ENCODE assay signal across 15 cellular contexts in the genomic region with DNA sequence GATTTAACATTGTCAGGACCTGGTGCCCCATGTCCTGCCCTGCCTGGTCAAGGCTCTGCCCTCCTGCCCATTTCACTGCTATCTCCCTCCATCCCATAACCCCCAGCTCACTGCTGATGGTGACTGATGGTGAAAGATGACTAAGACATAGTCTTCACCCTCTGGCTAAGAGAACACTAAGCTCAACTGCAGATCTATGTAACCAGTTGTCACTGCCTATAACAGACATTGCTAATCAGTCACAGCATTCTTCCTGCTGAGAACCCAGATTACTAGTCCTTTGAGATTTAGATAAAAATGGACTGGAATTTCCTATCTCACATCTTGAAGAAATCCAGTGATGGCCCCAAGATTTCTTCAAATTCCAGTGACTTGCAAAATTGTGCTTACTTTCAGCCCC. TPM values are rescaled to one million over a fixed set of nuclear protein-coding genes. Genes with fewer than 3 reads are reported as not detected.
DNase-seq lines count a peak whose midpoint lies in the region; ATAC-seq and TF ChIP-seq lines count a peak whose summit lies in the region.
"Had no signal": no experiment of that assay in that cellular context is flagged by ENCODE, and none has a peak within 500 bp of the region (broad histone marks: within the 10 kb centered on the region; RNA-seq: fewer than 3 reads in every experiment).

No MANE protein-coding gene starts in this region.

- H3K4me3 Mint-ChIP-seq in MCF 10A (ENCODE audit: unreplicated experiment) (no peak overlapping the region), endodermal cell (no peak overlapping the region)

- H3K9me3 Mint-ChIP-seq in MCF 10A (ENCODE audit: unreplicated experiment) (no peaks in the 10 kb centered on the region), endodermal cell (no peaks in the 10 kb centered on the region)

- peaks cover 9% of the 10 kb centered on the region for H3K4me1 Mint-ChIP-seq in MCF 10A (ENCODE audit: insufficient read depth, unreplicated experiment)
- H3K4me1 Mint-ChIP-seq in endodermal cell: peaks cover 39% of the 10 kb centered on the region

- H3K79me2 ChIP-seq in mammary epithelial cell (ENCODE audit: insufficient read depth, low read length): no peaks in the 10 kb centered on the region

- no peaks in the 10 kb centered on the region for H4K20me1 ChIP-seq in mammary epithelial cell (ENCODE audit: insufficient read depth, low read length)

- H3K9ac ChIP-seq in mammary epithelial cell (ENCODE audit: insufficient read depth, low read length): no peak overlapping the region
- no peak overlapping the region for H3K9ac ChIP-seq in endodermal cell (ENCODE audit: extremely low read depth, low read length, poor library complexity, severe bottlenecking)

- no peak for TF ChIP-seq CTCF in mammary epithelial cell (conservative IDR thresholded peaks at IDR 0.05 in 1 of 2, IDR thresholded peaks at IDR 0.05 in 1 of 2; ENCODE audit: extremely low read depth in 1 of 2, insufficient read depth in 1 of 2, low read depth in 1 of 2, low read length in 2 of 2)
- TF ChIP-seq CTCF in MCF 10A (IDR thresholded peaks at IDR 0.05; ENCODE audit: unreplicated experiment): no peak
- no peak for TF ChIP-seq CTCF in endodermal cell (conservative IDR thresholded peaks at IDR 0.05)
- no peak for TF ChIP-seq CTCF in vagina (IDR thresholded peaks at IDR 0.05)

- H3K4me3 ChIP-seq in mammary epithelial cell (replicated peaks in 1 of 3; ENCODE audit: insufficient read depth in 1 of 3, low read depth in 2 of 3, low read length in 3 of 3) (no peak overlapping the region), SJCRH30 (no peak overlapping the region), endodermal cell (ENCODE audit: low read length) (no peak overlapping the region), vagina (no peak overlapping the region)

- no TSS peak for BruUV-seq in mammary epithelial cell (replicated peaks; lab: Mats Ljungman, UMichigan)
- no TSS peak for BruUV-seq in MCF 10A (replicated peaks; lab: Mats Ljungman, UMichigan)

- H3K36me3 Mint-ChIP-seq in MCF 10A (ENCODE audit: insufficient read depth, unreplicated experiment): no peaks in the 10 kb centered on the region
- H3K36me3 Mint-ChIP-seq in endodermal cell (ENCODE audit: low read depth): no peaks in the 10 kb centered on the region

- H3K27me3 ChIP-seq in mammary epithelial cell (ENCODE audit: insufficient read depth, low read length) (no peaks in the 10 kb centered on the region), SJCRH30 (no peaks in the 10 kb centered on the region), endodermal cell (ENCODE audit: control insufficient read depth, insufficient read depth, low read length, poor library complexity, severe bottlenecking) (peaks cover 17% of the 10 kb centered on the region), vagina (no peaks in the 10 kb centered on the region)

- dilution Hi-C loops in mammary epithelial cell (cut with HindIII; ENCODE audit: low sequenced_read_pairs): no loop called here

- H3K27ac Mint-ChIP-seq in MCF 10A (ENCODE audit: low read depth, unreplicated experiment) (no peak overlapping the region), endodermal cell (no peak overlapping the region)

- TF ChIP-seq POLR2A in vagina (IDR thresholded peaks at IDR 0.05): no peak

- H3K36me3 ChIP-seq in mammary epithelial cell (ENCODE audit: insufficient read depth, low read length): no peaks in the 10 kb centered on the region
- no peaks in the 10 kb centered on the region for H3K36me3 ChIP-seq in SJCRH30
- H3K36me3 ChIP-seq in endodermal cell (ENCODE audit: control insufficient read depth, insufficient read depth, low read length): no peaks in the 10 kb centered on the region
- H3K36me3 ChIP-seq in vagina: no peaks in the 10 kb centered on the region

- no peak overlapping the region for H2AFZ ChIP-seq in mammary epithelial cell (ENCODE audit: low read depth, low read length)

- DNase-seq in mammary epithelial cell: peak; percentile 29
- no peak for DNase-seq in MCF 10A (ENCODE audit: unreplicated experiment)
- DNase-seq in SJCRH30: peak; percentile 45 to 75
- DNase-seq in endodermal cell: peak; percentile 34
- peak; percentile 6 for DNase-seq in posterior vena cava (ENCODE audit: low spot score)
- DNase-seq in NCI-H2196 (lab: John Stamatoyannopoulos, UW; ENCODE audit: unreplicated experiment): no peak
- no peak for DNase-seq in vagina (ENCODE audit: extremely low spot score in 2 of 2)
- DNase-seq: 8988T, GF-D8, NCI-H1048, NCI-H146, Right ventricle myocardium superior had no signal

- CTCF ChIA-PET in mammary epithelial cell (lab: Charles Lee; ENCODE audit: low non-redundant PET): no interaction called here
- CTCF ChIA-PET in MCF 10A (lab: Yijun Ruan, JAX): interaction anchor here (1.2 to 1.3 kb wide), 2 partner anchors 47 to 121 kb away, joined by 3 read pairs; no protein-coding TSS in a partner anchor

- H3K4me2 ChIP-seq in mammary epithelial cell (ENCODE audit: insufficient read depth, low read depth, low read length): no peak overlapping the region

- in situ Hi-C loops in mammary epithelial cell (cut with MboI; ENCODE audit: low sequenced_read_pairs in 2 of 2): no loop called here

- POLR2A ChIA-PET in MCF 10A (lab: Yijun Ruan, JAX): interaction anchor here (2.0 kb wide), 1 partner anchor 26 kb away, joined by 7 read pairs; no protein-coding TSS in a partner anchor

- H3K9me3 ChIP-seq in mammary epithelial cell (replicated peaks; ENCODE audit: insufficient read depth, low read length) (no peaks in the 10 kb centered on the region), SJCRH30 (replicated peaks) (no peaks in the 10 kb centered on the region), endodermal cell (ENCODE audit: control insufficient read depth, low read length) (no peaks in the 10 kb centered on the region), vagina (no peaks in the 10 kb centered on the region)

- H3K4me1 ChIP-seq in mammary epithelial cell (ENCODE audit: insufficient read depth, low read length) (peaks cover 12% of the 10 kb centered on the region), SJCRH30 (peaks cover 33% of the 10 kb centered on the region), endodermal cell (ENCODE audit: control insufficient read depth, insufficient read depth, low read length) (peaks cover 33% of the 10 kb centered on the region), vagina (no peaks in the 10 kb centered on the region)

- intact Hi-C loops in mammary epithelial cell (cut with micrococcal nuclease) (no loop called here), MCF 10A (cut with micrococcal nuclease) (no loop called here), posterior vena cava (cut with DNase I) (no loop called here), vagina (cut with DNase I) (no loop called here)

- no peak for ATAC-seq in GM18498 (IDR thresholded peaks at IDR 0.05; ENCODE audit: unreplicated experiment)
- ATAC-seq: SK-N-SH treated with all-trans-retinoic acid at 6 μM for 48 hours had no signal

- H3K27me3 Mint-ChIP-seq in MCF 10A (ENCODE audit: insufficient read depth, unreplicated experiment) (peaks cover 20% of the 10 kb centered on the region), endodermal cell (ENCODE audit: insufficient read depth) (peaks cover 32% of the 10 kb centered on the region)

- H3K27ac ChIP-seq in mammary epithelial cell (ENCODE audit: insufficient read depth, low read depth, low read length) (no peak overlapping the region), SJCRH30 (peak overlapping the region; percentile 27; the same call in 1 of the 2 replicates), endodermal cell (ENCODE audit: low read depth, low read length) (no peak overlapping the region), vagina (no peak overlapping the region)
- H3K27ac ChIP-seq: C4-2B had no signal

RNA-seq across cellular contexts. Expression of a gene that starts 8.0 kb away (rescaled TPM):
- 10 to 100 TPM in 1 of 2 donors, 1 to 10 TPM in 1; 8.5 to 12.4 TPM for total RNA-seq in mammary epithelial cell
- 5.3 TPM for polyA plus RNA-seq in mammary epithelial cell
- polyA minus RNA-seq in mammary epithelial cell: 5.8 TPM
- 14.8 and 15.8 TPM in 2 replicates for total RNA-seq in MCF 10A (2022)
- 27.3 and 29.3 TPM in 2 replicates for total RNA-seq in SJCRH30 (2014; rRNA removed; shearing (Covaris generic))
- total RNA-seq in endodermal cell: 10 to 100 TPM; 27.4 to 41.5 TPM
- polyA plus RNA-seq in endodermal cell (2013, experiment 1 of 2): 49.5 TPM
- polyA plus RNA-seq in endodermal cell (2013, experiment 2 of 2): 48.8 TPM
- total RNA-seq in posterior vena cava: 10 to 100 TPM; 25.8 to 37.0 TPM
- total RNA-seq in vagina: 24.6 TPM

Comparison
In these comparisons a context has a peak if more than half of its experiments do, and no peak if none do; other contexts are left out.
1. DNase-seq: peak in mammary epithelial cell (single experiment), SJCRH30 (2 of 2), endodermal cell (single experiment) and posterior vena cava (single experiment); none in MCF 10A (single experiment), NCI-H2196 (single experiment) and vagina (0 of 2).